28 cellular contexts compared by ENCODE assay signal in genomic region chr14:76045773-76046172, GRCh38.
"Had no signal": no experiment of that assay in that cellular context is flagged by ENCODE, and none has a peak within 500 bp of the region (broad histone marks: within the 10 kb centered on the region; RNA-seq: fewer than 3 reads in every experiment).

No MANE protein-coding gene starts in this region.

- H3K4me1 ChIP-seq: ascending aorta, body of pancreas had no signal

- H3K9me3 Mint-ChIP-seq: activated CD8-positive, alpha-beta T cell treated with anti-CD3 and anti-CD28 coated beads for 36 hours; activated T-cell treated with anti-CD3 and anti-CD28 coated beads, Interleukin-2, amount 50 U/mL, for 72 hours; activated T-helper 2 cell treated with anti-CD3 and anti-CD28 coated beads, Interferon-gamma antibody, Interleukin-2, Interleukin-4, amounts not matched to agents 10 μg/mL and 5 μg/mL and 100 μg/mL, durations not matched to agents 14 hours and 24 hours and 36 hours had no signal

- H3K9me3 ChIP-seq: ascending aorta, body of pancreas, SJCRH30, SK-N-SH had no signal

- H3K4me3 ChIP-seq: ascending aorta, body of pancreas, K562, SJCRH30 had no signal

- ATAC-seq: activated CD8-positive, alpha-beta T cell treated with anti-CD3 and anti-CD28 coated beads for 36 hours; activated T-cell treated with anti-CD3 and anti-CD28 coated beads, Interleukin-2, amount 50 U/mL, for 72 hours; body of pancreas; K562; Panc1 had no signal

- H3K27me3 Mint-ChIP-seq: activated CD8-positive, alpha-beta T cell treated with anti-CD3 and anti-CD28 coated beads for 36 hours had no signal

- H3K27ac ChIP-seq: ascending aorta, body of pancreas, RWPE1, SJCRH30, VCaP had no signal

- H3K36me3 ChIP-seq: SJCRH30 had no signal

- H3K27me3 ChIP-seq: ascending aorta, body of pancreas, SJCRH30 had no signal

- H3K4me3 Mint-ChIP-seq: activated CD8-positive, alpha-beta T cell treated with anti-CD3 and anti-CD28 coated beads for 36 hours; activated T-cell treated with anti-CD3 and anti-CD28 coated beads, Interleukin-2, amount 50 U/mL, for 72 hours had no signal

- H3K27ac Mint-ChIP-seq: activated CD8-positive, alpha-beta T cell treated with anti-CD3 and anti-CD28 coated beads for 36 hours; activated T-cell treated with anti-CD3 and anti-CD28 coated beads, Interleukin-2, amount 50 U/mL, for 72 hours; activated T-helper 2 cell treated with anti-CD3 and anti-CD28 coated beads, Interferon-gamma antibody, Interleukin-2, Interleukin-4, amounts not matched to agents 10 μg/mL and 5 μg/mL and 100 μg/mL, durations not matched to agents 14 hours and 24 hours and 36 hours had no signal

- DNase-seq: activated CD4-positive, CD25-positive, alpha-beta regulatory T cell; activated CD8-positive, alpha-beta memory T cell treated with anti-CD3 and anti-CD28 coated beads, Interleukin-2, amount 50 U/mL, for 4 hours; activated CD8-positive, alpha-beta T cell treated with anti-CD3 and anti-CD28 coated beads for 36 hours; activated naive CD4-positive, alpha-beta T cell treated with anti-CD3 and anti-CD28 coated beads, Interleukin-2, amount 50 U/mL, for 16 hours; activated T-cell treated with anti-CD3 and anti-CD28 coated beads, Interleukin-2, amount 50 U/mL, for 72 hours; amniotic stem cell; body of pancreas; central memory CD4-positive, alpha-beta T cell; Kasumi-1; NCI-H1048; NCI-H146; NCI-H187 treated with DMSO at 0.1 percent for 48 hours; NCI-H2171; NCI-H2227 treated with DMSO at 0.1 percent for 48 hours; NCI-H446 treated with DMSO at 0.1 percent for 48 hours; NCI-H524 treated with DMSO at 0.1 percent for 48 hours; NK-92 treated with Interleukin-12 subunit alpha and Interleukin-12 subunit beta, amount 100 ng/mL, for 24 hours; OCI-M1; Right ventricle myocardium superior; SJCRH30; SK-N-SH; T-helper 1 cell had no signal
